23 cellular contexts compared by ENCODE assay signal in the genomic region with DNA sequence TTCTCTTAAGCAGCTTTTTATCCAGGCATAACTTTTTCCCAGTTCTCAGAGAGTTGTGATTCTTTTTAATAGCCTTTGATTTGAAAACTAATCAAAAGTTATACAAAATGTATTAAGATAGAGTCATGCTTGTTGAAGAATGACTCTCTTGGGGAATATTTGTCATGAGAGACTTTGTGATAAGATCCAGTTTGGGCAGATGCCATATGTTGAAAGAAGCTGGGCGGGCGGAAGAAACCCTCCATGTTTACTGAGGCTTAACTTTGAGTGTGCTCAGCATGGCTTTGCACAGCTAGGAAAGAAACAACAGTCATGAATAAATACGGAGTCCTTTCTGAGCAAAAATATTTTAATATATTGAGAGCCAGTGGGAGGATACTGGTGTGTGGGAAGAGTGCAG. TPM values are rescaled to one million over a fixed set of nuclear protein-coding genes. Genes with fewer than 3 reads are reported as not detected.
DNase-seq lines count a peak whose midpoint lies in the region; ATAC-seq and TF ChIP-seq lines count a peak whose summit lies in the region.
"Had no signal": no experiment of that assay in that cellular context is flagged by ENCODE, and none has a peak within 500 bp of the region (broad histone marks: within the 10 kb centered on the region; RNA-seq: fewer than 3 reads in every experiment).

No MANE protein-coding gene starts in this region.

- no peak overlapping the region for H3K4me3 Mint-ChIP-seq in Caco-2 (ENCODE audit: unreplicated experiment)
- H3K4me3 Mint-ChIP-seq: activated naive CD4-positive, alpha-beta T cell treated with anti-CD3 and anti-CD28 coated beads for 36 hours; activated T-cell treated with anti-CD3 and anti-CD28 coated beads, Interleukin-2, amount 50 U/mL, for 24 hours; CD4-positive, alpha-beta T cell; stimulated activated naive CD8-positive, alpha-beta T cell treated with anti-CD3 and anti-CD28 coated beads, Interleukin-15, amount 100 ng/mL, for 72 hours; type B pancreatic cell had no signal

- no peak for TF ChIP-seq POLR2A in stomach (IDR thresholded peaks at IDR 0.05)

- peaks cover under 1% of the 10 kb centered on the region for H3K36me3 Mint-ChIP-seq in Caco-2 (ENCODE audit: insufficient read depth, unreplicated experiment)
- H3K36me3 Mint-ChIP-seq: type B pancreatic cell had no signal

- H3K4me2 ChIP-seq in PC-3 (ENCODE audit: low read length) (no peak overlapping the region), hepatocyte (peak overlapping the region; percentile 38)

- no peak overlapping the region for H3K4me3 ChIP-seq in Caco-2 (ENCODE audit: low read depth, low read length)
- no peak overlapping the region for H3K4me3 ChIP-seq in PC-3 (ENCODE audit: low read length)
- no peak overlapping the region for H3K4me3 ChIP-seq in hepatocyte
- no peak overlapping the region for H3K4me3 ChIP-seq in stomach
- H3K4me3 ChIP-seq: gastrocnemius medialis, K562 had no signal

- no TSS peak for BruUV-seq in Caco-2 (replicated peaks; lab: Mats Ljungman, UMichigan)
- no TSS peak for BruUV-seq in PC-3 (replicated peaks; lab: Mats Ljungman, UMichigan)

- POLR2A ChIA-PET in Caco-2 (lab: Charles Lee): no interaction called here
- POLR2A ChIA-PET in PC-3 (lab: Charles Lee; ENCODE audit: unreplicated experiment): no interaction called here

- H3K27ac ChIP-seq in PC-3 (ENCODE audit: low read length) (no peak overlapping the region), hepatocyte (peak overlapping the region; percentile 65), stomach (peak overlapping the region in 2 of 5 donors; percentile 43 to 50)
- H3K27ac ChIP-seq: gastrocnemius medialis, neutrophil had no signal

- H3K36me3 ChIP-seq in Caco-2 (ENCODE audit: control insufficient read depth, insufficient read depth, low read length) (no peaks in the 10 kb centered on the region), PC-3 (ENCODE audit: low read depth, low read length) (no peaks in the 10 kb centered on the region), hepatocyte (replicated peaks; ENCODE audit: insufficient read depth, low read depth) (no peaks in the 10 kb centered on the region), stomach (no peaks in the 10 kb centered on the region)
- H3K36me3 ChIP-seq: gastrocnemius medialis, neutrophil had no signal

- no peak overlapping the region for H2AFZ ChIP-seq in PC-3 (ENCODE audit: low read length)
- no peak overlapping the region for H2AFZ ChIP-seq in hepatocyte

- CTCF ChIA-PET in Caco-2 (lab: Charles Lee) (no interaction called here), PC-3 (lab: Charles Lee) (no interaction called here)

- no peaks in the 10 kb centered on the region for H3K27me3 ChIP-seq in Caco-2 (replicated peaks; ENCODE audit: control insufficient read depth, insufficient read depth, low read length)
- H3K27me3 ChIP-seq in PC-3 (ENCODE audit: low read length): no peaks in the 10 kb centered on the region
- no peaks in the 10 kb centered on the region for H3K27me3 ChIP-seq in hepatocyte
- H3K27me3 ChIP-seq in stomach: no peaks in the 10 kb centered on the region
- H3K27me3 ChIP-seq: gastrocnemius medialis, neutrophil had no signal

- ATAC-seq in PC-3 (no peak), HG03045 (IDR thresholded peaks at IDR 0.05; ENCODE audit: unreplicated experiment) (no peak)
- ATAC-seq: gastrocnemius medialis; HCT116; K562; stimulated activated naive CD8-positive, alpha-beta T cell treated with anti-CD3 and anti-CD28 coated beads, Interleukin-15, amount 100 ng/mL, for 72 hours had no signal

- DNase-seq in Caco-2: peak; percentile 50 to 54
- DNase-seq in PC-3: peak; percentile 69
- DNase-seq in hepatocyte (ENCODE audit: low spot score): peak; percentile 15
- DNase-seq in stomach: peak; percentile 51
- no peak for DNase-seq in stimulated activated CD4-positive, alpha-beta T cell treated with anti-CD3 and anti-CD28 coated beads, Interleukin-4, amount 100 ng/mL, for 24 hours
- no peak for DNase-seq in UCSD-AML1 (lab: John Stamatoyannopoulos, UW; ENCODE audit: unreplicated experiment)
- DNase-seq: activated CD4-positive, CD25-positive, alpha-beta regulatory T cell treated with anti-CD3 and anti-CD28 coated beads, Interleukin-2, amount 50 U/mL, for 72 hours; activated naive CD4-positive, alpha-beta T cell treated with anti-CD3 and anti-CD28 coated beads for 36 hours; activated T-cell treated with anti-CD3 and anti-CD28 coated beads, Interleukin-2, amount 50 U/mL, for 24 hours; CD4-positive, alpha-beta T cell; DMS153; effector CD4-positive, alpha-beta T cell; gastrocnemius medialis; NCI-H1436; NCI-H69; Right ventricle myocardium superior; stimulated activated naive CD8-positive, alpha-beta T cell treated with anti-CD3 and anti-CD28 coated beads, Interleukin-15, amount 100 ng/mL, for 72 hours had no signal

- intact Hi-C loops in Caco-2 (cut with micrococcal nuclease; ENCODE audit: unreplicated experiment) (loop anchor here (2.0 kb wide), 1 partner anchor 27 kb away; no protein-coding TSS in a partner anchor), PC-3 (cut with micrococcal nuclease) (no loop called here), stomach (cut with DNase I; ENCODE audit: low total_unique reads) (no loop called here)

- peak overlapping the region; percentile 67 for H3K27ac Mint-ChIP-seq in Caco-2 (ENCODE audit: unreplicated experiment)
- H3K27ac Mint-ChIP-seq: activated naive CD4-positive, alpha-beta T cell treated with anti-CD3 and anti-CD28 coated beads for 36 hours; activated T-cell treated with anti-CD3 and anti-CD28 coated beads, Interleukin-2, amount 50 U/mL, for 24 hours; CD4-positive, alpha-beta T cell; type B pancreatic cell had no signal

- H3F3A ChIP-seq in PC-3 (ENCODE audit: low read length, unreplicated experiment): no peaks in the 10 kb centered on the region

- H3K79me2 ChIP-seq in PC-3 (ENCODE audit: low read length): no peaks in the 10 kb centered on the region
- H3K79me2 ChIP-seq in hepatocyte: no peaks in the 10 kb centered on the region

- TF ChIP-seq CTCF in Caco-2 (IDR thresholded peaks at IDR 0.05; ENCODE audit: insufficient read depth in 1 of 2, low read depth in 1 of 2, low read length in 1 of 2, severe bottlenecking in 1 of 2, unreplicated experiment in 1 of 2) (no peak), PC-3 (conservative IDR thresholded peaks at IDR 0.05; ENCODE audit: low read depth, low read length) (no peak), hepatocyte (IDR thresholded peaks at IDR 0.05; ENCODE audit: poor library complexity) (no peak), stomach (IDR thresholded peaks at IDR 0.05) (no peak)

- H3K27me3 Mint-ChIP-seq in Caco-2 (ENCODE audit: insufficient read depth, unreplicated experiment): no peaks in the 10 kb centered on the region
- H3K27me3 Mint-ChIP-seq: CD4-positive, alpha-beta T cell; stimulated activated naive CD8-positive, alpha-beta T cell treated with anti-CD3 and anti-CD28 coated beads, Interleukin-15, amount 100 ng/mL, for 72 hours; type B pancreatic cell had no signal

- H4K20me1 ChIP-seq in PC-3 (ENCODE audit: low read length) (no peaks in the 10 kb centered on the region), hepatocyte (ENCODE audit: insufficient read depth, poor library complexity, severe bottlenecking) (no peaks in the 10 kb centered on the region)

- H3K9ac ChIP-seq in PC-3 (ENCODE audit: low read length): no peak overlapping the region

- peaks cover 19% of the 10 kb centered on the region for H3K4me1 ChIP-seq in Caco-2
- peaks cover 13% of the 10 kb centered on the region; the same call in 1 of the 2 replicates for H3K4me1 ChIP-seq in PC-3 (ENCODE audit: insufficient read depth, low read length)
- peaks cover 7% of the 10 kb centered on the region for H3K4me1 ChIP-seq in hepatocyte (ENCODE audit: insufficient read depth)
- peaks cover 0 to 9% (median 0%) of the 10 kb centered on the region in 4 donors for H3K4me1 ChIP-seq in stomach
- H3K4me1 ChIP-seq: gastrocnemius medialis had no signal

- H3K9me2 ChIP-seq in PC-3 (replicated peaks; ENCODE audit: low read length) (no peaks in the 10 kb centered on the region), hepatocyte (replicated peaks; ENCODE audit: insufficient read depth) (no peaks in the 10 kb centered on the region)

- TF ChIP-seq EP300 in stomach (IDR thresholded peaks at IDR 0.05): no peak

- peaks cover 20% of the 10 kb centered on the region for H3K4me1 Mint-ChIP-seq in Caco-2 (ENCODE audit: low read depth, unreplicated experiment)
- H3K4me1 Mint-ChIP-seq: stimulated activated naive CD8-positive, alpha-beta T cell treated with anti-CD3 and anti-CD28 coated beads, Interleukin-15, amount 100 ng/mL, for 72 hours had no signal

- no peaks in the 10 kb centered on the region for H3K9me3 Mint-ChIP-seq in Caco-2 (ENCODE audit: unreplicated experiment)
- H3K9me3 Mint-ChIP-seq: activated naive CD4-positive, alpha-beta T cell treated with anti-CD3 and anti-CD28 coated beads for 36 hours; CD4-positive, alpha-beta T cell; stimulated activated naive CD8-positive, alpha-beta T cell treated with anti-CD3 and anti-CD28 coated beads, Interleukin-15, amount 100 ng/mL, for 72 hours; type B pancreatic cell had no signal

- H3K9me3 ChIP-seq in Caco-2: no peaks in the 10 kb centered on the region
- no peaks in the 10 kb centered on the region for H3K9me3 ChIP-seq in PC-3 (ENCODE audit: low read length)
- H3K9me3 ChIP-seq in hepatocyte (ENCODE audit: low read depth): no peaks in the 10 kb centered on the region
- peaks cover 0 to 10% (median 0%) of the 10 kb centered on the region in 4 donors for H3K9me3 ChIP-seq in stomach
- H3K9me3 ChIP-seq: gastrocnemius medialis, neutrophil had no signal

- 57% methylated on average over 3 of the region's 3 CpGs for WGBS in hepatocyte (ENCODE audit: low lambda C conversion rate, missing lambda C conversion rate)
- WGBS in stomach, 5 donors: 24 to 47% (median 38%) methylated on average over 3 of the region's 3 CpGs

RNA-seq across cellular contexts. Expression of a gene that starts 39.3 kb away (rescaled TPM):
- 8.8 and 8.9 TPM in 2 replicates for total RNA-seq in Caco-2 (2022)
- total RNA-seq in PC-3 (2014; rRNA removed): 0.04 and 0.17 TPM in 2 replicates
- 7.3 and 8.0 TPM in 2 replicates for total RNA-seq in hepatocyte
- 1.0 and 1.2 TPM in 2 replicates for polyA plus RNA-seq in hepatocyte
- 10 to 100 TPM in 2 of 5 donors, 1 to 10 TPM in 2, under 1 TPM in 1; under 0.01 to 18.9 (median 7.4) TPM for total RNA-seq in stomach
- polyA plus RNA-seq in stomach: 10 to 100 TPM in 1 of 3 donors, 1 to 10 TPM in 2; 1.9 to 16.5 (median 2.0) TPM
- total RNA-seq: activated naive CD4-positive, alpha-beta T cell treated with anti-CD3 and anti-CD28 coated beads for 36 hours; CD4-positive, alpha-beta T cell; gastrocnemius medialis; lung microvascular endothelial cell; Right ventricle myocardium superior had no signal

Comparison
In these comparisons a context has a peak if more than half of its experiments do, and no peak if none do; other contexts are left out.
1. DNase-seq: peak in Caco-2 (2 of 2), PC-3 (single experiment), hepatocyte (single experiment) and stomach (single experiment); none in stimulated activated CD4-positive, alpha-beta T cell treated with anti-CD3 and anti-CD28 coated beads, Interleukin-4, amount 100 ng/mL, for 24 hours (single experiment) and UCSD-AML1 (single experiment).